Comparison of ENCODE assay signal across 8 cellular contexts in genomic region chr10:96863922-96864543, GRCh38. TPM values are rescaled to one million over a fixed set of nuclear protein-coding genes. Genes with fewer than 3 reads are reported as not detected.
A peak's percentile ranks its signal among the peaks of the same experiment; 100 is the strongest.
DNase-seq lines count a peak whose midpoint lies in the region; ATAC-seq and TF ChIP-seq lines count a peak whose summit lies in the region.

No MANE protein-coding gene starts in this region.

- CTCF ChIA-PET in activated CD8-positive, alpha-beta memory T cell treated with anti-CD3 and anti-CD28 coated beads, Interleukin-2, amount 10 ng/mL, durations not matched to agents 7 days and 5 days (lab: Charles Lee): interaction anchor here (0.6 kb wide), 1 partner anchor 346 kb away, joined by 3 read pairs; no protein-coding TSS in a partner anchor
- CTCF ChIA-PET in SK-N-SH (lab: Yijun Ruan, JAX): interaction anchor here (1.3 kb wide), 1 partner anchor 19 kb away, joined by 3 read pairs; no protein-coding TSS in a partner anchor

- H3K36me3 ChIP-seq in SK-N-SH (replicated peaks in 1 of 2; ENCODE audit: control insufficient read depth in 1 of 2, insufficient read depth in 2 of 2, low read length in 1 of 2): peaks cover 0 to 11% of the 10 kb centered on the region in 2 experiments
- no peaks in the 10 kb centered on the region for H3K36me3 ChIP-seq in kidney epithelial cell (ENCODE audit: control insufficient read depth, insufficient read depth, low read length)

- WGBS in SK-N-SH (ENCODE audit: low lambda C conversion rate): 55% methylated on average over 3 of the region's 3 CpGs

- peaks cover 19% of the 10 kb centered on the region for H3F3A ChIP-seq in SK-N-SH (replicated peaks; ENCODE audit: insufficient read depth)

- no peak for TF ChIP-seq RAD21 in SK-N-SH (IDR thresholded peaks at IDR 0.05; ENCODE audit: low read length)

- no peaks in the 10 kb centered on the region for H3K9me3 ChIP-seq in SK-N-SH

- peaks cover 16% of the 10 kb centered on the region for H3K4me1 Mint-ChIP-seq in activated CD8-positive, alpha-beta memory T cell treated with anti-CD3 and anti-CD28 coated beads, Interleukin-2, amount 10 ng/mL, durations not matched to agents 7 days and 5 days
- peaks cover 7% of the 10 kb centered on the region for H3K4me1 Mint-ChIP-seq in CD14-positive monocyte

- H3K9ac ChIP-seq in SK-N-SH: no peak overlapping the region

- no peaks in the 10 kb centered on the region for H3K27me3 ChIP-seq in SK-N-SH (ENCODE audit: insufficient read depth)
- no peaks in the 10 kb centered on the region for H3K27me3 ChIP-seq in kidney epithelial cell (ENCODE audit: control insufficient read depth, insufficient read depth, low read length)

- intact Hi-C loops in CD14-positive monocyte (cut with micrococcal nuclease): no loop called here

- peaks cover 0 to 16% of the 10 kb centered on the region in 2 experiments; a peak in 3 of 4 replicates for H3K4me1 ChIP-seq in SK-N-SH (ENCODE audit: control insufficient read depth in 1 of 2, insufficient read depth in 2 of 2, low read depth in 1 of 2, low read length in 1 of 2)

- peaks cover 66% of the 10 kb centered on the region for H4K20me1 ChIP-seq in SK-N-SH (ENCODE audit: insufficient read depth)

- no peak overlapping the region for H2AFZ ChIP-seq in SK-N-SH (ENCODE audit: low read depth)

- no peak for TF ChIP-seq EP300 in SK-N-SH (IDR thresholded peaks at IDR 0.05; ENCODE audit: borderline replicate concordance in 1 of 2, low read depth in 1 of 2, low read length in 1 of 2)

- peak overlapping the region; percentile 43; the same call in 1 of the 2 replicates for H3K4me2 ChIP-seq in SK-N-SH

- peak overlapping the region; percentile 23 for H3K27ac Mint-ChIP-seq in activated CD8-positive, alpha-beta memory T cell treated with anti-CD3 and anti-CD28 coated beads, Interleukin-2, amount 10 ng/mL, durations not matched to agents 7 days and 5 days
- peak overlapping the region in 2 of 7 donors; percentile 61 to 63 for H3K27ac Mint-ChIP-seq in CD14-positive monocyte

- H3K36me3 Mint-ChIP-seq in activated CD8-positive, alpha-beta memory T cell treated with anti-CD3 and anti-CD28 coated beads, Interleukin-2, amount 10 ng/mL, durations not matched to agents 7 days and 5 days: peaks cover 21% of the 10 kb centered on the region
- H3K36me3 Mint-ChIP-seq in CD14-positive monocyte: peaks cover 18 to 74% of the 10 kb centered on the region in 2 donors

- H3K27ac ChIP-seq in SK-N-SH (ENCODE audit: low read depth in 2 of 2, low read length in 1 of 2) (peak overlapping the region in 1 of 2 experiments; percentile 60; a peak in 3 of 4 replicates), caudate nucleus (ENCODE audit: low read depth, low read length) (no peak overlapping the region), substantia nigra (ENCODE audit: low read depth, low read length, poor library complexity, severe bottlenecking) (no peak overlapping the region)

- no peaks in the 10 kb centered on the region for H3K9me2 ChIP-seq in SK-N-SH

- H3K4me3 Mint-ChIP-seq in activated CD8-positive, alpha-beta memory T cell treated with anti-CD3 and anti-CD28 coated beads, Interleukin-2, amount 10 ng/mL, durations not matched to agents 7 days and 5 days: no peak overlapping the region
- no peak overlapping the region for H3K4me3 Mint-ChIP-seq in CD14-positive monocyte

- H3K4me3 ChIP-seq in SK-N-SH (ENCODE audit: low read depth in 2 of 2, low read length in 1 of 2): no peak overlapping the region
- H3K4me3 ChIP-seq in kidney epithelial cell (ENCODE audit: low read depth, low read length): no peak overlapping the region

- peak; percentile 75 for ATAC-seq in activated CD8-positive, alpha-beta memory T cell treated with anti-CD3 and anti-CD28 coated beads, Interleukin-2, amount 10 ng/mL, durations not matched to agents 7 days and 5 days
- peak; percentile 73 for ATAC-seq in HG03175 (IDR thresholded peaks at IDR 0.05; ENCODE audit: unreplicated experiment)

- no peaks in the 10 kb centered on the region for H3K9me3 Mint-ChIP-seq in activated CD8-positive, alpha-beta memory T cell treated with anti-CD3 and anti-CD28 coated beads, Interleukin-2, amount 10 ng/mL, durations not matched to agents 7 days and 5 days (ENCODE audit: low read depth)
- H3K9me3 Mint-ChIP-seq in CD14-positive monocyte: no peaks in the 10 kb centered on the region

- peaks cover 97% of the 10 kb centered on the region for H3K79me2 ChIP-seq in SK-N-SH (ENCODE audit: insufficient read depth)

- DNase-seq in activated CD8-positive, alpha-beta memory T cell treated with anti-CD3 and anti-CD28 coated beads, Interleukin-2, amount 10 ng/mL, durations not matched to agents 7 days and 5 days: no peak
- DNase-seq in activated CD8-positive, alpha-beta memory T cell treated with anti-CD3 and anti-CD28 coated beads, Interleukin-2, amount 50 U/mL, for 4 hours: no peak
- DNase-seq in SK-N-SH: no peak
- DNase-seq in kidney epithelial cell (ENCODE audit: low read depth): peak; percentile 51
- DNase-seq in CD14-positive monocyte (ENCODE audit: low spot score): no peak
- DNase-seq in caudate nucleus (lab: John Stamatoyannopoulos, UW): no peak
- no peak for DNase-seq in substantia nigra (lab: John Stamatoyannopoulos, UW)

- TF ChIP-seq CTCF in SK-N-SH (IDR thresholded peaks at IDR 0.05) (no peak), kidney epithelial cell (IDR thresholded peaks at IDR 0.05; ENCODE audit: insufficient read depth, low read length, poor library complexity, severe bottlenecking) (no peak), CD14-positive monocyte (IDR thresholded peaks at IDR 0.05) (no peak)

- H3K27me3 Mint-ChIP-seq in activated CD8-positive, alpha-beta memory T cell treated with anti-CD3 and anti-CD28 coated beads, Interleukin-2, amount 10 ng/mL, durations not matched to agents 7 days and 5 days: no peaks in the 10 kb centered on the region
- peaks cover 0 to 2% (median 0%) of the 10 kb centered on the region in 3 donors for H3K27me3 Mint-ChIP-seq in CD14-positive monocyte (ENCODE audit: low read depth in 3 of 3)

- POLR2A ChIA-PET in SK-N-SH (lab: Yijun Ruan, JAX): no interaction called here

TF ChIP-seq in SK-N-SH, 30 proteins besides CTCF, POLR2A, EP300 and RAD21 (continues in another document):
- TF ChIP-seq TEAD4 (IDR thresholded peaks at IDR 0.05; ENCODE audit: borderline replicate concordance, insufficient read depth) (no peak), FOXJ3 (CRISPR knock-in tag; IDR thresholded peaks at IDR 0.05) (no peak), USF1 (IDR thresholded peaks at IDR 0.05; ENCODE audit: borderline replicate concordance, low read depth) (no peak), GABPA (IDR thresholded peaks at IDR 0.05; ENCODE audit: low read depth) (no peak), MAX (IDR thresholded peaks at IDR 0.05; ENCODE audit: low read depth) (no peak), RFX5 (IDR thresholded peaks at IDR 0.05; ENCODE audit: low read length) (no peak), FOSL2 (IDR thresholded peaks at IDR 0.05; ENCODE audit: borderline replicate concordance, low read depth) (peak; percentile 58), REST (IDR thresholded peaks at IDR 0.05; ENCODE audit: low read depth, low read length) (no peak), TAF1 (IDR thresholded peaks at IDR 0.05; ENCODE audit: borderline replicate concordance, low read depth, low read length) (no peak), CHD2 (IDR thresholded peaks at IDR 0.05; ENCODE audit: low read length, partially characterized antibody) (no peak), RCOR1 (IDR thresholded peaks at IDR 0.05; ENCODE audit: low read length) (no peak)

RNA-seq across cellular contexts. Expression of gene LCOR, which starts 31.9 kb away (rescaled TPM):
- total RNA-seq in activated CD8-positive, alpha-beta memory T cell treated with anti-CD3 and anti-CD28 coated beads, Interleukin-2, amount 10 ng/mL, durations not matched to agents 7 days and 5 days: 10 to 100 TPM; 27.8 to 34.0 TPM
- 1.9 and 2.6 TPM in 2 replicates for polyA plus RNA-seq in SK-N-SH (2012; rRNA removed)
- 2.4 and 2.6 TPM in 2 replicates for polyA plus RNA-seq in SK-N-SH (2012; cell fraction: cytosol; rRNA removed)
- 3.3 and 4.4 TPM in 2 replicates for polyA plus RNA-seq in SK-N-SH (2012; cell fraction: nucleus; rRNA removed)
- 27.2 and 29.8 TPM in 2 replicates for total RNA-seq in kidney epithelial cell
- polyA plus RNA-seq in CD14-positive monocyte: 10 to 100 TPM in 1 of 2 donors, 1 to 10 TPM in 1; 10.0 to 11.8 TPM
